ENCODE assay signal across 25 cellular contexts in genomic region chrX:43140546-43140945, GRCh38.
"Had no signal": no experiment of that assay in that cellular context is flagged by ENCODE, and none has a peak within 500 bp of the region (broad histone marks: within the 10 kb centered on the region; RNA-seq: fewer than 3 reads in every experiment).

No MANE protein-coding gene starts in this region.

- H3K9me3 ChIP-seq: ascending aorta had no signal

- H3K27ac ChIP-seq: ascending aorta had no signal

- H3K36me3 ChIP-seq: ascending aorta had no signal

- H3K27ac Mint-ChIP-seq: activated CD4-positive, alpha-beta T cell treated with anti-CD3 and anti-CD28 coated beads, Interleukin-2, amount 10 ng/mL, durations not matched to agents 24 days and 14 days; activated CD8-positive, alpha-beta memory T cell treated with anti-CD3 and anti-CD28 coated beads, Interleukin-2, amount 10 ng/mL, durations not matched to agents 7 days and 5 days; activated naive CD4-positive, alpha-beta T cell treated with anti-CD3 and anti-CD28 coated beads, Interleukin-2, amount 50 U/mL, for 72 hours; activated naive CD8-positive, alpha-beta T cell treated with anti-CD3 and anti-CD28 coated beads, Interleukin-2, amount 50 U/mL, for 24 hours; activated T-cell treated with anti-CD3 and anti-CD28 coated beads, Interleukin-2, amount 50 U/mL, for 24 hours; activated T-helper 1 cell treated with anti-CD3 and anti-CD28 coated beads, Interleukin-12 subunit alpha, Interleukin-12 subunit beta, Interleukin-2, Interleukin-4 antibody, amounts not matched to agents 30 ng/mL and 10 ng/mL and 1 ng/mL, durations not matched to agents 14 hours and 24 hours and 36 hours; brain; T-helper 17 cell; WTC11 had no signal

- H3K4me1 Mint-ChIP-seq: activated CD4-positive, alpha-beta T cell treated with anti-CD3 and anti-CD28 coated beads, Interleukin-2, amount 10 ng/mL, durations not matched to agents 24 days and 14 days; activated CD8-positive, alpha-beta memory T cell treated with anti-CD3 and anti-CD28 coated beads, Interleukin-2, amount 10 ng/mL, durations not matched to agents 7 days and 5 days; activated naive CD8-positive, alpha-beta T cell treated with anti-CD3 and anti-CD28 coated beads, Interleukin-2, amount 50 U/mL, for 24 hours; brain; T-helper 17 cell had no signal

- H3K4me1 ChIP-seq: ascending aorta had no signal

- H3K27me3 ChIP-seq: ascending aorta had no signal

- DNase-seq: activated CD4-positive, alpha-beta T cell treated with anti-CD3 and anti-CD28 coated beads, Interleukin-2, amount 10 ng/mL, durations not matched to agents 24 days and 14 days; activated CD4-positive, alpha-beta T cell treated with anti-CD3 and anti-CD28 coated beads, Interleukin-2, amount 50 U/mL, for 48 hours; activated CD4-positive, CD25-positive, alpha-beta regulatory T cell treated with anti-CD3 and anti-CD28 coated beads, Interleukin-2, amount 50 U/mL, for 72 hours; activated CD8-positive, alpha-beta memory T cell treated with anti-CD3 and anti-CD28 coated beads, Interleukin-2, amount 10 ng/mL, durations not matched to agents 7 days and 5 days; activated effector memory CD4-positive, alpha-beta T cell treated with Interleukin-2 at 50 U/mL for 16 hours; activated naive CD4-positive, alpha-beta T cell treated with Interleukin-2 at 50 U/mL for 16 hours; activated naive CD8-positive, alpha-beta T cell treated with anti-CD3 and anti-CD28 coated beads, Interleukin-2, amount 50 U/mL, for 24 hours; activated T-cell treated with anti-CD3 and anti-CD28 coated beads, Interleukin-2, amount 50 U/mL, for 24 hours; amniotic stem cell; MV-4-11; NCI-H1092 treated with DMSO at 0.1 percent for 48 hours; NCI-H1417 treated with DMSO at 0.1 percent for 48 hours; NCI-H1694; NCI-H2029 treated with DMSO at 0.1 percent for 48 hours; NCI-H446; NCI-H524; SIG-M5; T-helper 17 cell; T-helper 9 cell had no signal

- H3K4me3 Mint-ChIP-seq: activated CD4-positive, alpha-beta T cell treated with anti-CD3 and anti-CD28 coated beads, Interleukin-2, amount 10 ng/mL, durations not matched to agents 24 days and 14 days; activated CD8-positive, alpha-beta memory T cell treated with anti-CD3 and anti-CD28 coated beads, Interleukin-2, amount 10 ng/mL, durations not matched to agents 7 days and 5 days; activated naive CD8-positive, alpha-beta T cell treated with anti-CD3 and anti-CD28 coated beads, Interleukin-2, amount 50 U/mL, for 24 hours; activated T-cell treated with anti-CD3 and anti-CD28 coated beads, Interleukin-2, amount 50 U/mL, for 24 hours; activated T-helper 1 cell treated with anti-CD3 and anti-CD28 coated beads, Interleukin-12 subunit alpha, Interleukin-12 subunit beta, Interleukin-2, Interleukin-4 antibody, amounts not matched to agents 30 ng/mL and 10 ng/mL and 1 ng/mL, durations not matched to agents 14 hours and 24 hours and 36 hours; brain; T-helper 17 cell; WTC11 had no signal

- ATAC-seq: activated CD8-positive, alpha-beta memory T cell treated with anti-CD3 and anti-CD28 coated beads, Interleukin-2, amount 10 ng/mL, durations not matched to agents 7 days and 5 days; activated naive CD8-positive, alpha-beta T cell treated with anti-CD3 and anti-CD28 coated beads, Interleukin-2, amount 50 U/mL, for 24 hours; T-helper 17 cell; WTC11 had no signal

- H3K9me3 Mint-ChIP-seq: activated naive CD4-positive, alpha-beta T cell treated with anti-CD3 and anti-CD28 coated beads, Interleukin-2, amount 50 U/mL, for 72 hours; activated naive CD8-positive, alpha-beta T cell treated with anti-CD3 and anti-CD28 coated beads, Interleukin-2, amount 50 U/mL, for 24 hours; brain; WTC11 had no signal

- FAIRE-seq: RCC 7860 had no signal

- H3K4me3 ChIP-seq: ascending aorta had no signal

- H3K36me3 Mint-ChIP-seq: activated CD8-positive, alpha-beta memory T cell treated with anti-CD3 and anti-CD28 coated beads, Interleukin-2, amount 10 ng/mL, durations not matched to agents 7 days and 5 days; brain; WTC11 had no signal

- H3K27me3 Mint-ChIP-seq: activated CD4-positive, alpha-beta T cell treated with anti-CD3 and anti-CD28 coated beads, Interleukin-2, amount 10 ng/mL, durations not matched to agents 24 days and 14 days; activated CD8-positive, alpha-beta memory T cell treated with anti-CD3 and anti-CD28 coated beads, Interleukin-2, amount 10 ng/mL, durations not matched to agents 7 days and 5 days; activated naive CD8-positive, alpha-beta T cell treated with anti-CD3 and anti-CD28 coated beads, Interleukin-2, amount 50 U/mL, for 24 hours; T-helper 17 cell had no signal
